ENCODE assay signal across 22 cellular contexts in the genomic region with DNA sequence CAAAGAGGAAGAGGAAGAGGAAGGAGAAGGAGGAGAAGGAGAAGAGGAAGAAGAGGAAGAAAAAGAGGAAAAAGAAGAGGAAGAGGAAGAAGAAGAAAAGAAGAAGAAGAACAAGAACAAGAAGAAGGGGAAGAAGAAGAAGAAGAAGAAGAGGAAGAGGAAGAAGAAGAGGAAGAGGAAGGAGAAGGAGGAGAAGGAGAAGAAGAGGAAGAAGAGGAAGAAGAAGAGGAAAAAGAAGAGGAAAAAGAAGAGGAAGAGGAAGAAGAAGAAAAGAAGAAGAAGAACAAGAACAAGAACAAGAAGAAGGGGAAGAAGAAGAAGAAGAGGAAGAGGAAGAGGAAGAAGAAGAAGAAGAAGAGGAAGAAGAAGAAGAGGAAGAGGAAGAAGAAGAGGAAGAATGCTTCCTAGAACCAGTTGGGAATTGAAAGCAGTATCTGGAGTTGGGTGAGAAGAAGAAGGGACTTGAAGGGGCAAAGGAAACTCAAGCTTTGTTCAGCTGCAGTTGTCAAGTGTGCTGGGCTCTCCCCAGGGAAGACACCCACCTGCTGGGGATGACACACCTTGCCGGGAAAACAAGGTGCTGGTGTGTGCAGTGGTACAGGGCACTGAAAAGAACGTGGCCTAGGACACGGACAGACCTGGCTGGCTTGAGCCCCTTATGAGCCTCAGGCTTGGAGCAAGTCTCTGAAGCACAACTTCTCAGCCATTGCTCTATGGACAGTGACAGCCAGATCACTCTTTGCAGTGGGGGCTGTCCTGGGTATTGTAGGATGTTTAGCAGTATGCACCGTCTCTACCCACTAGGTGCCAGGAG. TPM values are rescaled to one million over a fixed set of nuclear protein-coding genes. Genes with fewer than 3 reads are reported as not detected.
DNase-seq lines count a peak whose midpoint lies in the region; ATAC-seq, FAIRE-seq and TF ChIP-seq lines count a peak whose summit lies in the region.
"Had no signal": no experiment of that assay in that cellular context is flagged by ENCODE, and none has a peak within 500 bp of the region (broad histone marks: within the 10 kb centered on the region; RNA-seq: fewer than 3 reads in every experiment).

No MANE protein-coding gene starts in this region.

- H3K4me1 ChIP-seq in Panc1 (ENCODE audit: control insufficient read depth, insufficient read depth, low read length), result no peaks in the 10 kb centered on the region

- intact Hi-C loops in Panc1 (cut with micrococcal nuclease; ENCODE audit: unreplicated experiment), result no loop called here

- no peaks in the 10 kb centered on the region for H3K9me3 Mint-ChIP-seq in activated T-cell treated with anti-CD3 and anti-CD28 coated beads, Interleukin-2, amount 50 U/mL, for 72 hours
- no peaks in the 10 kb centered on the region for H3K9me3 Mint-ChIP-seq in activated T-cell treated with anti-CD3 and anti-CD28 coated beads, Interleukin-2, amount 50 U/mL, for 4 hours
- no peaks in the 10 kb centered on the region for H3K9me3 Mint-ChIP-seq in endothelial cell (ENCODE audit: unreplicated experiment)
- H3K9me3 Mint-ChIP-seq in WTC11, result peaks cover 5% of the 10 kb centered on the region
- H3K9me3 Mint-ChIP-seq: CD4-positive, alpha-beta memory T cell had no signal

- H3K4me3 Mint-ChIP-seq in activated T-cell treated with anti-CD3 and anti-CD28 coated beads, Interleukin-2, amount 50 U/mL, for 72 hours, result no peak overlapping the region
- no peak overlapping the region for H3K4me3 Mint-ChIP-seq in activated T-cell treated with anti-CD3 and anti-CD28 coated beads, Interleukin-2, amount 50 U/mL, for 4 hours
- H3K4me3 Mint-ChIP-seq in endothelial cell (ENCODE audit: unreplicated experiment) (no peak overlapping the region), WTC11 (no peak overlapping the region)
- H3K4me3 Mint-ChIP-seq: CD4-positive, alpha-beta memory T cell had no signal

- in situ Hi-C loops in Panc1 (cut with HindIII; ENCODE audit: low pct_unique_long_range_greater_than_20kb, low sequenced_read_pairs), result no loop called here

- no peak for DNase-seq in activated T-cell treated with anti-CD3 and anti-CD28 coated beads, Interleukin-2, amount 50 U/mL, for 72 hours
- DNase-seq in activated T-cell treated with anti-CD3 and anti-CD28 coated beads, Interleukin-2, amount 50 U/mL, for 4 hours, result no peak
- DNase-seq in Panc1 (ENCODE audit: low read depth, low spot score), result no peak
- no peak for DNase-seq in endothelial cell (ENCODE audit: low spot score)
- no peak for DNase-seq in WTC11 (ENCODE audit: low spot score)
- DNase-seq in GM12892 (ENCODE audit: insufficient read length), result no peak
- DNase-seq: AML-193; CD4-positive, alpha-beta memory T cell; DND-41; GF-D8; GOT3; Karpas-422; NCI-H1436; NCI-H2107; NCI-H345; NCI-H69; NK-92 treated with Interleukin-12 subunit alpha and Interleukin-12 subunit beta, amount 100 ng/mL, for 24 hours; OCI-M1 had no signal

- TF ChIP-seq POLR2A in GM12892 (IDR thresholded peaks at IDR 0.05; ENCODE audit: low read depth, low read length), result no peak

- H3K36me3 ChIP-seq in Panc1 (ENCODE audit: control insufficient read depth, insufficient read depth, low read length), result no peaks in the 10 kb centered on the region

- POLR2A ChIA-PET in Panc1 (lab: Charles Lee), result no interaction called here
- POLR2A ChIA-PET in WTC11 (lab: Charles Lee), result no interaction called here

- H3K4me1 Mint-ChIP-seq in activated T-cell treated with anti-CD3 and anti-CD28 coated beads, Interleukin-2, amount 50 U/mL, for 72 hours (ENCODE audit: low read depth), result peaks cover 6% of the 10 kb centered on the region
- no peaks in the 10 kb centered on the region for H3K4me1 Mint-ChIP-seq in activated T-cell treated with anti-CD3 and anti-CD28 coated beads, Interleukin-2, amount 50 U/mL, for 4 hours (ENCODE audit: low read depth)
- H3K4me1 Mint-ChIP-seq in endothelial cell (ENCODE audit: unreplicated experiment), result peaks cover 6% of the 10 kb centered on the region
- no peaks in the 10 kb centered on the region for H3K4me1 Mint-ChIP-seq in WTC11

- H3K27ac Mint-ChIP-seq in activated T-cell treated with anti-CD3 and anti-CD28 coated beads, Interleukin-2, amount 50 U/mL, for 72 hours, result peak overlapping the region; percentile 61
- H3K27ac Mint-ChIP-seq in endothelial cell (ENCODE audit: unreplicated experiment), result peak overlapping the region; percentile 43
- no peak overlapping the region for H3K27ac Mint-ChIP-seq in WTC11

- CTCF ChIA-PET in Panc1 (lab: Charles Lee) (interaction anchor here (0.6 kb wide), 1 partner anchor 11 kb away, joined by 3 read pairs; no protein-coding TSS in a partner anchor), WTC11 (lab: Charles Lee) (interaction anchor here (1.0 to 3.3 kb wide), 2 partner anchors 13 to 234 kb away, joined by 5 to 11 read pairs (median 8); no protein-coding TSS in a partner anchor)

- H3K27me3 ChIP-seq in Panc1 (ENCODE audit: control insufficient read depth, insufficient read depth, low read length), result no peaks in the 10 kb centered on the region

- no peak for ATAC-seq in activated T-cell treated with anti-CD3 and anti-CD28 coated beads, Interleukin-2, amount 50 U/mL, for 72 hours (replicated peaks in 1 of 2)
- ATAC-seq in activated T-cell treated with anti-CD3 and anti-CD28 coated beads, Interleukin-2, amount 50 U/mL, for 4 hours, result no peak
- ATAC-seq in Panc1, result peak; percentile 47; the same call in 1 of the 2 replicates
- no peak for ATAC-seq in GM21576 (IDR thresholded peaks at IDR 0.05; ENCODE audit: unreplicated experiment)
- no peak for ATAC-seq in WTC11

- no TSS peak for BruUV-seq in Panc1 (replicated peaks; lab: Mats Ljungman, UMichigan)

- no peaks in the 10 kb centered on the region for H3K36me3 Mint-ChIP-seq in activated T-cell treated with anti-CD3 and anti-CD28 coated beads, Interleukin-2, amount 50 U/mL, for 72 hours (ENCODE audit: insufficient read depth in 2 of 2)
- H3K36me3 Mint-ChIP-seq in activated T-cell treated with anti-CD3 and anti-CD28 coated beads, Interleukin-2, amount 50 U/mL, for 4 hours (ENCODE audit: insufficient read depth), result no peaks in the 10 kb centered on the region
- H3K36me3 Mint-ChIP-seq in endothelial cell (ENCODE audit: low read depth, unreplicated experiment) (no peaks in the 10 kb centered on the region), WTC11 (no peaks in the 10 kb centered on the region)
- H3K36me3 Mint-ChIP-seq: CD4-positive, alpha-beta memory T cell had no signal

- peaks cover 7% of the 10 kb centered on the region for H3K27me3 Mint-ChIP-seq in activated T-cell treated with anti-CD3 and anti-CD28 coated beads, Interleukin-2, amount 50 U/mL, for 72 hours (ENCODE audit: low read depth)
- H3K27me3 Mint-ChIP-seq in activated T-cell treated with anti-CD3 and anti-CD28 coated beads, Interleukin-2, amount 50 U/mL, for 4 hours (ENCODE audit: low read depth), result peaks cover 5% of the 10 kb centered on the region
- peaks cover 6% of the 10 kb centered on the region for H3K27me3 Mint-ChIP-seq in endothelial cell (ENCODE audit: unreplicated experiment)
- H3K27me3 Mint-ChIP-seq in WTC11 (ENCODE audit: low read depth), result peaks cover 14% of the 10 kb centered on the region

- TF ChIP-seq CTCF in Panc1 (IDR thresholded peaks at IDR 0.05) (no peak), endothelial cell (IDR thresholded peaks at IDR 0.05; ENCODE audit: unreplicated experiment) (no peak), subcutaneous adipose tissue (IDR thresholded peaks at IDR 0.05; ENCODE audit: low read depth) (peak; percentile 48), WTC11 (IDR thresholded peaks at IDR 0.05) (no peak)

- H3K27ac ChIP-seq in Panc1 (ENCODE audit: low read length), result no peak overlapping the region
- H3K27ac ChIP-seq: HL-60 had no signal

- FAIRE-seq in GM12892 (lab: Jason Lieb, UNC), result no peak
- FAIRE-seq: D721Med had no signal

- no peak overlapping the region for H3K4me3 ChIP-seq in Panc1 (ENCODE audit: low read depth in 2 of 2, low read length in 2 of 2)

- no peaks in the 10 kb centered on the region for H3K9me3 ChIP-seq in Panc1 (ENCODE audit: control insufficient read depth, insufficient read depth, low read depth, low read length)

TF ChIP-seq in WTC11, 78 proteins besides CTCF, POLR2A, EP300 and RAD21 (continues in another document):
- TF ChIP-seq ZNF423 (CRISPR knock-in tag; IDR thresholded peaks at IDR 0.05) (no peak), ZBTB21 (CRISPR knock-in tag; IDR thresholded peaks at IDR 0.05; ENCODE audit: borderline replicate concordance) (no peak), GRHL2 (CRISPR knock-in tag; IDR thresholded peaks at IDR 0.05; ENCODE audit: insufficient replicate concordance, severe bottlenecking) (no peak)
- TF ChIP-seq, protein P1, sequence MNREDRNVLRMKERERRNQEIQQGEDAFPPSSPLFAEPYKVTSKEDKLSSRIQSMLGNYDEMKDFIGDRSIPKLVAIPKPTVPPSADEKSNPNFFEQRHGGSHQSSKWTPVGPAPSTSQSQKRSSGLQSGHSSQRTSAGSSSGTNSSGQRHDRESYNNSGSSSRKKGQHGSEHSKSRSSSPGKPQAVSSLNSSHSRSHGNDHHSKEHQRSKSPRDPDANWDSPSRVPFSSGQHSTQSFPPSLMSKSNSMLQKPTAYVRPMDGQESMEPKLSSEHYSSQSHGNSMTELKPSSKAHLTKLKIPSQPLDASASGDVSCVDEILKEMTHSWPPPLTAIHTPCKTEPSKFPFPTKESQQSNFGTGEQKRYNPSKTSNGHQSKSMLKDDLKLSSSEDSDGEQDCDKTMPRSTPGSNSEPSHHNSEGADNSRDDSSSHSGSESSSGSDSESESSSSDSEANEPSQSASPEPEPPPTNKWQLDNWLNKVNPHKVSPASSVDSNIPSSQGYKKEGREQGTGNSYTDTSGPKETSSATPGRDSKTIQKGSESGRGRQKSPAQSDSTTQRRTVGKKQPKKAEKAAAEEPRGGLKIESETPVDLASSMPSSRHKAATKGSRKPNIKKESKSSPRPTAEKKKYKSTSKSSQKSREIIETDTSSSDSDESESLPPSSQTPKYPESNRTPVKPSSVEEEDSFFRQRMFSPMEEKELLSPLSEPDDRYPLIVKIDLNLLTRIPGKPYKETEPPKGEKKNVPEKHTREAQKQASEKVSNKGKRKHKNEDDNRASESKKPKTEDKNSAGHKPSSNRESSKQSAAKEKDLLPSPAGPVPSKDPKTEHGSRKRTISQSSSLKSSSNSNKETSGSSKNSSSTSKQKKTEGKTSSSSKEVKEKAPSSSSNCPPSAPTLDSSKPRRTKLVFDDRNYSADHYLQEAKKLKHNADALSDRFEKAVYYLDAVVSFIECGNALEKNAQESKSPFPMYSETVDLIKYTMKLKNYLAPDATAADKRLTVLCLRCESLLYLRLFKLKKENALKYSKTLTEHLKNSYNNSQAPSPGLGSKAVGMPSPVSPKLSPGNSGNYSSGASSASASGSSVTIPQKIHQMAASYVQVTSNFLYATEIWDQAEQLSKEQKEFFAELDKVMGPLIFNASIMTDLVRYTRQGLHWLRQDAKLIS (CRISPR knock-in tag; IDR thresholded peaks at IDR 0.05; ENCODE audit: borderline replicate concordance), result no peak

RNA-seq across cellular contexts. Expression of a gene that starts 30.1 kb away (rescaled TPM):
- 10 to 100 TPM; 23.3 to 23.6 TPM for total RNA-seq in activated T-cell treated with anti-CD3 and anti-CD28 coated beads, Interleukin-2, amount 50 U/mL, for 72 hours
- 10 to 100 TPM; 27.8 to 31.6 (median 28.3) TPM for total RNA-seq in activated T-cell treated with anti-CD3 and anti-CD28 coated beads, Interleukin-2, amount 50 U/mL, for 4 hours
- total RNA-seq in Panc1 (2021; ENCODE audit: unreplicated experiment) (36.6 TPM), endothelial cell (ENCODE audit: unreplicated experiment) (20.3 TPM), subcutaneous adipose tissue (10 to 100 TPM; 30.8 to 40.1 (median 35.5) TPM), WTC11 (2021) (17.3 to 20.9 TPM (median 17.7 TPM) in 3 replicates)
- 17.6 TPM for polyA plus RNA-seq in Panc1 (2012; ENCODE audit: insufficient read length)
- 17.0 TPM for polyA plus RNA-seq in GM12892 (2012; ENCODE audit: missing spikeins)
